ENCODE assay signal across 8 cellular contexts in the genomic region with DNA sequence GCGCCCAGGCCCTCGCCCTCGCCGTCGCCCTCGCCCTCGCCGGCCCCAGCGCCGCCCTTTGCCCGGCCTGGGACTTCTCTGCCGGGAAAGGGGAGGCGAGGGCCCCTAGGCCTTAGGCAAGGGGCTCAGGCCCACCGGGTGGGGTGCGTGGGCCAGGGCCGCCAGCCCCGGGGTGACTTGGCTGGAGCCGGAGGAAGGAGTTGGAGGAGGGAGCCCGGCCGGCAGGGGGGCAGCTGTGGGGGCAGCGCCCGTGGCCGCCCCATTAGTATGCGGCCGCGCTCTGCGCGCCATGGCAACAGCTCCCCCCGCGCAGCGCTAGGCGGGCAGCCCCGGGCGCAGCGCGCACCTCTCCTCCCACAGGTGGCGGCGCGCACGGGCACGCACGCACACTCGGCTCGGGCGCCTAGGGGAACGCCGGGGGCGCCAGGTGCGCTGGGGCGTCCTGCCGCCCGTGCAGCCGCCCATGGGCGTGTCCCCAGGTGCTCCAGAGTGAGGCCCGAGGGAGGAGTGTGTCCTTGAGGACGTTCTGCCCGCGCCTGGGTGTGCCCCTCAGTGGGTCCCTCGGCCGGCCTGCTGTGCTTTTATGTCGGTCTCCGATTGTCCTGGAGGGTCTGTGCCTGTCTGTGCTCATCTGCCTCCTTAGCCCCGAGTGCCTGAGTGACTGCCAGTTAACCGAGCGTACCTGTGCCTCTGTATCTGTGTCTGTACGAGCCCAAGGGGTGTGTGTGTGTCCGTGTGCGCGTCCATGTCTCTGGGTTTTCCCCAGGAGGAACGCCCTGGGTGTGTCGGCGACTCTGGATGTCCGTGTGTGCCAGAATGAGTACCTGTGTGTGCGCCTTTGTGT. TPM values are rescaled to one million over a fixed set of nuclear protein-coding genes. Genes with fewer than 3 reads are reported as not detected.
DNase-seq lines count a peak whose midpoint lies in the region; ATAC-seq lines count a peak whose summit lies in the region.

No MANE protein-coding gene starts in this region.

- H3K9ac ChIP-seq in ES-I3 (ENCODE audit: low read depth, low read length) (peak overlapping the region; percentile 68), mucosa of rectum (ENCODE audit: low read depth in 1 of 2, low read length in 2 of 2) (peak overlapping the region; percentile 78 to 81)

- H3K4me1 ChIP-seq in ES-I3 (ENCODE audit: insufficient read depth, low read length) (peaks cover 40% of the 10 kb centered on the region), mucosa of rectum (ENCODE audit: control insufficient read depth in 2 of 2, insufficient read depth in 2 of 2, low read length in 2 of 2) (peaks cover 41 to 51% of the 10 kb centered on the region in 2 donors)
- H3K4me1 ChIP-seq in effector memory CD4-positive, alpha-beta T cell (ENCODE audit: control insufficient read depth, insufficient read depth, low read length, poor library complexity, severe bottlenecking), result peaks cover 52% of the 10 kb centered on the region

- H3K4me3 Mint-ChIP-seq in activated CD4-positive, alpha-beta memory T cell treated with anti-CD3 and anti-CD28 coated beads, Interleukin-2, amount 10 ng/mL, durations not matched to agents 7 days and 5 days, result peak overlapping the region; percentile 44

- H3K4me1 Mint-ChIP-seq in activated CD4-positive, alpha-beta memory T cell treated with anti-CD3 and anti-CD28 coated beads, Interleukin-2, amount 10 ng/mL, durations not matched to agents 7 days and 5 days, result peaks cover 60% of the 10 kb centered on the region

- H3K27ac ChIP-seq in effector memory CD4-positive, alpha-beta T cell (ENCODE audit: insufficient read depth, low read length, poor library complexity, severe bottlenecking), result peak overlapping the region; percentile 68
- H3K27ac ChIP-seq in mucosa of rectum (ENCODE audit: low read depth in 2 of 2, low read length in 2 of 2), result peak overlapping the region; percentile 90 to 91
- H3K27ac ChIP-seq in temporal lobe (ENCODE audit: low read depth, low read length), result peak overlapping the region; percentile 91

- no peak for ATAC-seq in GM18867 (IDR thresholded peaks at IDR 0.05; ENCODE audit: unreplicated experiment)

- H3K36me3 Mint-ChIP-seq in activated CD4-positive, alpha-beta memory T cell treated with anti-CD3 and anti-CD28 coated beads, Interleukin-2, amount 10 ng/mL, durations not matched to agents 7 days and 5 days (ENCODE audit: low read depth), result peaks cover 8% of the 10 kb centered on the region

- H3K4me3 ChIP-seq in effector memory CD4-positive, alpha-beta T cell (ENCODE audit: insufficient read depth, low read depth, low read length, poor library complexity, severe bottlenecking), result peak overlapping the region; percentile 46
- peak overlapping the region; percentile 63 to 77 for H3K4me3 ChIP-seq in mucosa of rectum (ENCODE audit: low read length in 2 of 2)

- no peak overlapping the region for H3K27ac Mint-ChIP-seq in activated CD4-positive, alpha-beta memory T cell treated with anti-CD3 and anti-CD28 coated beads, Interleukin-2, amount 10 ng/mL, durations not matched to agents 7 days and 5 days

- H3K27me3 Mint-ChIP-seq in activated CD4-positive, alpha-beta memory T cell treated with anti-CD3 and anti-CD28 coated beads, Interleukin-2, amount 10 ng/mL, durations not matched to agents 7 days and 5 days, result peaks cover 4% of the 10 kb centered on the region

- POLR2A ChIA-PET in activated CD4-positive, alpha-beta memory T cell treated with anti-CD3 and anti-CD28 coated beads, Interleukin-2, amount 10 ng/mL, durations not matched to agents 7 days and 5 days (lab: Charles Lee), result interaction anchor here (0.6 to 1.0 kb wide), 2 partner anchors 29 to 67 kb away, joined by 3 read pairs; no protein-coding TSS in a partner anchor

- DNase-seq in NCI-H2029 treated with DMSO at 0.1 percent for 48 hours (lab: John Stamatoyannopoulos, UW) (peak; percentile 69), hepatic stellate cell (ENCODE audit: low spot score) (no peak)
- peak; percentile 28 for DNase-seq in activated CD4-positive, alpha-beta memory T cell treated with anti-CD3 and anti-CD28 coated beads, Interleukin-2, amount 10 ng/mL, durations not matched to agents 7 days and 5 days
- DNase-seq in effector memory CD4-positive, alpha-beta T cell, result peak in 2 of 3 donors; percentile 11 to 21

- no peaks in the 10 kb centered on the region for H3K27me3 ChIP-seq in effector memory CD4-positive, alpha-beta T cell (replicated peaks; ENCODE audit: control insufficient read depth, insufficient read depth, low read length, poor library complexity, severe bottlenecking)
- H3K27me3 ChIP-seq in mucosa of rectum (ENCODE audit: control insufficient read depth in 2 of 2, insufficient read depth in 2 of 2, low read length in 2 of 2), result no peaks in the 10 kb centered on the region

- H3K9me3 ChIP-seq in ES-I3 (ENCODE audit: control insufficient read depth, insufficient read depth, low read length), result no peaks in the 10 kb centered on the region
- H3K9me3 ChIP-seq in effector memory CD4-positive, alpha-beta T cell (ENCODE audit: control insufficient read depth, low read length), result no peaks in the 10 kb centered on the region
- H3K9me3 ChIP-seq in mucosa of rectum (ENCODE audit: control insufficient read depth in 2 of 2, low read length in 2 of 2), result no peaks in the 10 kb centered on the region

- H3K9me3 Mint-ChIP-seq in activated CD4-positive, alpha-beta memory T cell treated with anti-CD3 and anti-CD28 coated beads, Interleukin-2, amount 10 ng/mL, durations not matched to agents 7 days and 5 days, result no peaks in the 10 kb centered on the region

- CTCF ChIA-PET in activated CD4-positive, alpha-beta memory T cell treated with anti-CD3 and anti-CD28 coated beads, Interleukin-2, amount 10 ng/mL, durations not matched to agents 7 days and 5 days (lab: Charles Lee), result no interaction called here

- H3K36me3 ChIP-seq in ES-I3 (ENCODE audit: insufficient read depth, low read length), result no peaks in the 10 kb centered on the region
- no peaks in the 10 kb centered on the region for H3K36me3 ChIP-seq in effector memory CD4-positive, alpha-beta T cell (ENCODE audit: control insufficient read depth, insufficient read depth, low read length)
- H3K36me3 ChIP-seq in mucosa of rectum (ENCODE audit: control insufficient read depth in 2 of 2, insufficient read depth in 2 of 2, low read length in 2 of 2), result no peaks in the 10 kb centered on the region

RNA-seq across cellular contexts. Expression of gene WASF2, which starts 38.1 kb away (rescaled TPM):
- total RNA-seq in activated CD4-positive, alpha-beta memory T cell treated with anti-CD3 and anti-CD28 coated beads, Interleukin-2, amount 10 ng/mL, durations not matched to agents 7 days and 5 days, result 100 to 1,000 TPM; 150 TPM
- 10.1 TPM for total RNA-seq in temporal lobe

Comparison
In these comparisons a context has a peak if more than half of its experiments do, and no peak if none do; other contexts are left out.
1. RNA of gene WASF2, which starts 38.1 kb away (total RNA-seq): 150 TPM in activated CD4-positive, alpha-beta memory T cell treated with anti-CD3 and anti-CD28 coated beads, Interleukin-2, amount 10 ng/mL, durations not matched to agents 7 days and 5 days; 10.1 TPM in temporal lobe (single experiment); every median in the first group is over 10 times any median in the second.
2. Peak in every context shown above with its lines, with median percentiles within 50 percentile points of each other: H3K27ac ChIP-seq.